Comparison of ENCODE assay signal across 13 cellular contexts in genomic region chr6:16391451-16391912, GRCh38.
DNase-seq lines count a peak whose midpoint lies in the region; FAIRE-seq and TF ChIP-seq lines count a peak whose summit lies in the region.
"Had no signal": no experiment of that assay in that cellular context is flagged by ENCODE, and none has a peak within 500 bp of the region (broad histone marks: within the 10 kb centered on the region; RNA-seq: fewer than 3 reads in every experiment).

No MANE protein-coding gene starts in this region.

- intact Hi-C loops in vagina (cut with DNase I): no loop called here

- WGBS in small intestine, 3 donors: 67 to 91% (median 80%) methylated on average over 2 of the region's 2 CpGs

- H3K27me3 Mint-ChIP-seq in nephron progenitor cell (ENCODE audit: low read depth, poor library complexity): peaks cover 11% of the 10 kb centered on the region

- TF ChIP-seq CTCF in fibroblast of lung (conservative IDR thresholded peaks at IDR 0.05 in 1 of 2, IDR thresholded peaks at IDR 0.05 in 1 of 2; ENCODE audit: low read depth in 1 of 2, low read length in 2 of 2): no peak
- TF ChIP-seq CTCF in nephron progenitor cell (IDR thresholded peaks at IDR 0.05): no peak
- TF ChIP-seq CTCF in vagina (IDR thresholded peaks at IDR 0.05): no peak

- H3K27ac Mint-ChIP-seq in nephron progenitor cell: peak overlapping the region; percentile 78
- H3K27ac Mint-ChIP-seq: activated naive CD4-positive, alpha-beta T cell treated with anti-CD3 and anti-CD28 coated beads, Interleukin-2, amount 50 U/mL, for 72 hours had no signal

- no peak overlapping the region for H3K4me3 Mint-ChIP-seq in nephron progenitor cell

- H3K4me1 ChIP-seq in adipocyte (ENCODE audit: control insufficient read depth, insufficient read depth, low read length): peaks cover 14% of the 10 kb centered on the region
- peaks cover 12% of the 10 kb centered on the region for H3K4me1 ChIP-seq in fibroblast of lung (ENCODE audit: control insufficient read depth, extremely low read depth, insufficient read depth, low read length)
- peaks cover 19% of the 10 kb centered on the region for H3K4me1 ChIP-seq in vagina
- H3K4me1 ChIP-seq in small intestine (ENCODE audit: control insufficient read depth in 2 of 2, insufficient read depth in 1 of 2, low read depth in 1 of 2, low read length in 1 of 2): peaks cover 2 to 4% of the 10 kb centered on the region in 2 donors

- no peaks in the 10 kb centered on the region for H4K20me1 ChIP-seq in fibroblast of lung (ENCODE audit: control insufficient read depth, extremely low read depth, insufficient read depth, low read length)

- H3K9me3 ChIP-seq in adipocyte (ENCODE audit: control insufficient read depth, low read length) (no peaks in the 10 kb centered on the region), fibroblast of lung (ENCODE audit: control insufficient read depth, insufficient read depth, low read depth, low read length) (no peaks in the 10 kb centered on the region), vagina (no peaks in the 10 kb centered on the region), small intestine (ENCODE audit: control insufficient read depth, low read depth) (no peaks in the 10 kb centered on the region)

- H3K36me3 ChIP-seq in adipocyte (ENCODE audit: control insufficient read depth, insufficient read depth, low read length, severe bottlenecking): no peaks in the 10 kb centered on the region
- H3K36me3 ChIP-seq in fibroblast of lung (ENCODE audit: control insufficient read depth, insufficient read depth, low read length): no peaks in the 10 kb centered on the region
- H3K36me3 ChIP-seq in vagina: no peaks in the 10 kb centered on the region
- H3K36me3 ChIP-seq in small intestine (ENCODE audit: control insufficient read depth in 2 of 2, insufficient read depth in 2 of 2, low read length in 2 of 2): no peaks in the 10 kb centered on the region

- H3K36me3 Mint-ChIP-seq in nephron progenitor cell (ENCODE audit: low read depth): no peaks in the 10 kb centered on the region
- H3K36me3 Mint-ChIP-seq: activated naive CD4-positive, alpha-beta T cell treated with anti-CD3 and anti-CD28 coated beads, Interleukin-2, amount 50 U/mL, for 72 hours had no signal

- FAIRE-seq in small intestine (lab: Jason Lieb, UNC): no peak

- H3K27me3 ChIP-seq in adipocyte (replicated peaks; ENCODE audit: control insufficient read depth, insufficient read depth, low read length) (no peaks in the 10 kb centered on the region), fibroblast of lung (ENCODE audit: control insufficient read depth, insufficient read depth, low read length) (no peaks in the 10 kb centered on the region), vagina (no peaks in the 10 kb centered on the region), small intestine (ENCODE audit: control insufficient read depth in 2 of 2, insufficient read depth in 2 of 2, low read length in 2 of 2) (no peaks in the 10 kb centered on the region)

- no peak overlapping the region for H3K4me2 ChIP-seq in fibroblast of lung (ENCODE audit: extremely low read depth, insufficient read depth, low read length)

- H3K27ac ChIP-seq in fibroblast of lung (ENCODE audit: insufficient read depth, low read length) (peak overlapping the region; percentile 57), vagina (peak overlapping the region; percentile 10), small intestine (ENCODE audit: low read depth in 1 of 2, low read length in 1 of 2) (no peak overlapping the region)
- H3K27ac ChIP-seq: RWPE1 had no signal

- H3K9ac ChIP-seq in adipocyte (ENCODE audit: low read length): peak overlapping the region; percentile 22
- no peak overlapping the region for H3K9ac ChIP-seq in fibroblast of lung (ENCODE audit: insufficient read depth, low read length)

- H2AFZ ChIP-seq in fibroblast of lung (ENCODE audit: low read length): no peak overlapping the region

- no peaks in the 10 kb centered on the region for H3K9me3 Mint-ChIP-seq in nephron progenitor cell
- H3K9me3 Mint-ChIP-seq: activated naive CD4-positive, alpha-beta T cell treated with anti-CD3 and anti-CD28 coated beads, Interleukin-2, amount 50 U/mL, for 72 hours had no signal

- DNase-seq in adipocyte (ENCODE audit: low read depth) (peak; percentile 59), fibroblast of lung (ENCODE audit: low read depth in 2 of 2) (peak; percentile 30 to 67), nephron progenitor cell (no peak), vagina (ENCODE audit: extremely low spot score in 2 of 2) (no peak), foreskin melanocyte (no peak), small intestine (no peak), NCI-H1436 (lab: John Stamatoyannopoulos, UW) (no peak)
- DNase-seq: effector memory CD4-positive, alpha-beta T cell; GOT3; midbrain; NCI-H1105 had no signal

- no peaks in the 10 kb centered on the region for H3K79me2 ChIP-seq in fibroblast of lung (ENCODE audit: control insufficient read depth, insufficient read depth, low read length)

- H3K4me1 Mint-ChIP-seq in nephron progenitor cell: no peaks in the 10 kb centered on the region

- no peak for TF ChIP-seq POLR2A in vagina (IDR thresholded peaks at IDR 0.05)

- H3K4me3 ChIP-seq in adipocyte (ENCODE audit: low read length) (no peak overlapping the region), fibroblast of lung (replicated peaks in 1 of 4; ENCODE audit: control extremely low read depth in 1 of 4, insufficient read depth in 1 of 4, low read depth in 3 of 4, low read length in 4 of 4) (no peak overlapping the region), vagina (no peak overlapping the region), small intestine (ENCODE audit: low read depth in 1 of 2, low read length in 2 of 2) (no peak overlapping the region)

Comparison
In these comparisons a context has a peak if more than half of its experiments do, and no peak if none do; other contexts are left out.
1. DNase-seq: peak in adipocyte (single experiment) and fibroblast of lung (2 of 2); none in nephron progenitor cell (single experiment), vagina (0 of 2), foreskin melanocyte (single experiment), small intestine (single experiment) and NCI-H1436 (single experiment).
2. H3K27ac ChIP-seq: peak in fibroblast of lung (single experiment) and vagina (single experiment); none in small intestine (0 of 2).